In the genomic region with DNA sequence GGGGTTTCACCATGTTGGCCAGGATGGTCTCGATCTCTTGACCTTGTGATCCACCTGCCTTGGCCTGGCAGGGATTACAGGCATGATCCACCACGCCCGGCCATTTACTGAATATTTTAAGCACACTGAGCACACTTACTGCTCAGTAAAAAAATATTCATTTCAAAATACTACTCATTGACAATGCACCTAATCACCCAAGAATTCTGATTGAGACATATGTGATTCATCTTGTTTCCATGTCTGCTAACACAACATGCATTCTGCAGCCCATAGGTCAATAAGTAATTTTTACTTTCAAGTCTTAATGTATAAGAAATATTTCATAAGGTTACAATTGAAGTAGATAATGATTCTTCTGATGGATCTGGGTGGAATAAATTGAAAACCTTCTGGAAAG, we compare ENCODE assay signal across 26 cellular contexts. TPM values are rescaled to one million over a fixed set of nuclear protein-coding genes. Genes with fewer than 3 reads are reported as not detected.
"Had no signal": no experiment of that assay in that cellular context is flagged by ENCODE, and none has a peak within 500 bp of the region (broad histone marks: within the 10 kb centered on the region; RNA-seq: fewer than 3 reads in every experiment).

No MANE protein-coding gene starts in this region.

- H3K4me3 ChIP-seq: Peyer's patch had no signal

- H3K36me3 ChIP-seq: Peyer's patch had no signal

- H3K4me1 ChIP-seq: Peyer's patch had no signal

- H3K27me3 ChIP-seq: Peyer's patch had no signal

- H3K9me3 ChIP-seq: Peyer's patch had no signal

- H3K27ac ChIP-seq: Peyer's patch, VCaP had no signal

- DNase-seq: activated CD4-positive, alpha-beta memory T cell treated with anti-CD3 and anti-CD28 coated beads for 36 hours; activated CD4-positive, alpha-beta T cell treated with anti-CD3 and anti-CD28 coated beads, Interleukin-2, amount 10 ng/mL, durations not matched to agents 7 days and 5 days; activated CD4-positive, CD25-positive, alpha-beta regulatory T cell; activated CD8-positive, alpha-beta memory T cell treated with anti-CD3 and anti-CD28 coated beads for 24 hours; activated gamma-delta T cell; activated naive CD4-positive, alpha-beta T cell treated with anti-CD3 and anti-CD28 coated beads for 36 hours; activated T-cell treated with anti-CD3 and anti-CD28 coated beads, Interleukin-2, amount 50 U/mL, for 48 hours; amygdala; cerebellar nuclear complex; KG1; NCI-H1092; NCI-H1417; NCI-H2029 treated with DMSO at 0.1 percent for 48 hours; NCI-H510A treated with DMSO at 0.1 percent for 48 hours; NCI-H69; Peyer's patch; SHP77 treated with DMSO at 0.1 percent for 48 hours; T-helper 17 cell; T-helper 9 cell had no signal

- ATAC-seq: activated T-helper 17 cell treated with anti-CD3 and anti-CD28 coated beads, Interleukin-2, amount 50 U/mL, for 72 hours; T-helper 17 cell had no signal

RNA-seq across cellular contexts. Expression of a gene that starts 4.2 kb away (rescaled TPM):
- total RNA-seq: activated CD4-positive, alpha-beta memory T cell treated with anti-CD3 and anti-CD28 coated beads for 36 hours; activated CD4-positive, alpha-beta T cell treated with anti-CD3 and anti-CD28 coated beads, Interleukin-2, amount 10 ng/mL, durations not matched to agents 7 days and 5 days; activated naive CD4-positive, alpha-beta T cell treated with anti-CD3 and anti-CD28 coated beads for 36 hours; activated T-helper 17 cell treated with anti-CD3 and anti-CD28 coated beads, Interleukin-2, amount 50 U/mL, for 72 hours; astrocyte; cardiac septum; LHCN-M2; M059J; Peyer's patch; SK-MEL-5; T-helper 17 cell had no signal

RNA-seq across cellular contexts. Expression of a gene that starts 17.3 kb away (rescaled TPM):
- total RNA-seq: activated CD4-positive, alpha-beta memory T cell treated with anti-CD3 and anti-CD28 coated beads for 36 hours; activated CD4-positive, alpha-beta T cell treated with anti-CD3 and anti-CD28 coated beads, Interleukin-2, amount 10 ng/mL, durations not matched to agents 7 days and 5 days; activated naive CD4-positive, alpha-beta T cell treated with anti-CD3 and anti-CD28 coated beads for 36 hours; activated T-helper 17 cell treated with anti-CD3 and anti-CD28 coated beads, Interleukin-2, amount 50 U/mL, for 72 hours; astrocyte; cardiac septum; LHCN-M2; M059J; Peyer's patch; SK-MEL-5; T-helper 17 cell had no signal

RNA-seq across cellular contexts. Expression of a gene that starts 27.3 kb away (rescaled TPM):
- total RNA-seq: activated CD4-positive, alpha-beta memory T cell treated with anti-CD3 and anti-CD28 coated beads for 36 hours; activated CD4-positive, alpha-beta T cell treated with anti-CD3 and anti-CD28 coated beads, Interleukin-2, amount 10 ng/mL, durations not matched to agents 7 days and 5 days; activated naive CD4-positive, alpha-beta T cell treated with anti-CD3 and anti-CD28 coated beads for 36 hours; activated T-helper 17 cell treated with anti-CD3 and anti-CD28 coated beads, Interleukin-2, amount 50 U/mL, for 72 hours; astrocyte; cardiac septum; LHCN-M2; M059J; Peyer's patch; SK-MEL-5; T-helper 17 cell had no signal

RNA-seq across cellular contexts. Expression of a gene that starts 47.4 kb away (rescaled TPM):
- total RNA-seq: activated CD4-positive, alpha-beta memory T cell treated with anti-CD3 and anti-CD28 coated beads for 36 hours; activated CD4-positive, alpha-beta T cell treated with anti-CD3 and anti-CD28 coated beads, Interleukin-2, amount 10 ng/mL, durations not matched to agents 7 days and 5 days; activated naive CD4-positive, alpha-beta T cell treated with anti-CD3 and anti-CD28 coated beads for 36 hours; activated T-helper 17 cell treated with anti-CD3 and anti-CD28 coated beads, Interleukin-2, amount 50 U/mL, for 72 hours; astrocyte; cardiac septum; LHCN-M2; M059J; Peyer's patch; SK-MEL-5; T-helper 17 cell had no signal
